8 cellular contexts compared by ENCODE assay signal in the genomic region with DNA sequence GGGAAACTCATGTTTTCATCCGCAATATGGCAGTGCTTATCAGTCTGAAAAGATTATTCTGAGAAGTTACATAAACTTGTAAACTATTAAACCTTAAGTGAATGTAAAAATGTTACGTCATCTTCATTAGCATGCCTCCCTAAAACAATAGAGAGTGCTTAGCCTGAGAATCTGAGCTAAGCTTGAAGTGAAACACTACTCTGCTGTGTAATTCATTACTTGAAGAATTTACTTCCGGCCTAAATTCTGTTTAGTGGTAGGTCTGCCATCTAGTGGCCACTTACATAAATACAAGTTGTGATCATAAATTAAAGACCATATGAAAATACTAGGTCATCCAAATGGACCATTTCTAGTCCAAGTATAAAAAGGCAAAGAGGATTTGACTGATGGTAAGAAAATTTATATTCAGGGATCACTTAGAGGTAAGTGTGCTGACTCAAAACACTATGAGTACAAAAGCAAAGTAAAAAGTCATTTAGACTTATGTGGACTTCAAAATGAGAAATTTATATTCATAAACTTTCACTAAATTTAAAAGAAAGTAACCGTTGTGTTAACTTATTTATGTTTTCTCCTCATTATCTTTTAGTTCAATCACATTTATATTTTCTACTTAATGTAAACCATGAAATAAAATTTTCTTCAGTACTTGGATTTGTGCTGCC.
A peak's percentile ranks its signal among the peaks of the same experiment; 100 is the strongest.
DNase-seq lines count a peak whose midpoint lies in the region; ATAC-seq lines count a peak whose summit lies in the region.

No MANE protein-coding gene starts in this region.

- peak; percentile 85 for ATAC-seq in GM19438 (IDR thresholded peaks at IDR 0.05; ENCODE audit: low read depth, unreplicated experiment)
- peak; percentile 94 for ATAC-seq in HG03354 (IDR thresholded peaks at IDR 0.05; ENCODE audit: poor library complexity, severe bottlenecking, unreplicated experiment)

- peak; percentile 69 for DNase-seq in DMS 273 (lab: John Stamatoyannopoulos, UW; ENCODE audit: unreplicated experiment)
- DNase-seq in DMS 273 treated with DMSO at 0.1 percent for 48 hours (lab: John Stamatoyannopoulos, UW), result no peak
- peak; percentile 22 for DNase-seq in NCI-H748 treated with DMSO at 0.1 percent for 48 hours (lab: John Stamatoyannopoulos, UW)
- DNase-seq in T47D (ENCODE audit: low read depth in 1 of 2, low spot score in 1 of 2), result peak; percentile 62 to 85
- peak; percentile 62 for DNase-seq in iris pigment epithelial cell (ENCODE audit: low read depth)
- DNase-seq in stromal cell of bone marrow (ENCODE audit: low read depth), result peak; percentile 25

- in situ Hi-C loops in T47D (cut with HindIII; ENCODE audit: low pct_unique_long_range_greater_than_20kb, low sequenced_read_pairs), result no loop called here
